12 cellular contexts compared by ENCODE assay signal in genomic region chr5:175616083-175616482, GRCh38. TPM values are rescaled to one million over a fixed set of nuclear protein-coding genes. Genes with fewer than 3 reads are reported as not detected.
"Had no signal": no experiment of that assay in that cellular context is flagged by ENCODE, and none has a peak within 500 bp of the region (broad histone marks: within the 10 kb centered on the region; RNA-seq: fewer than 3 reads in every experiment).

No MANE protein-coding gene starts in this region.

- H3K4me1 Mint-ChIP-seq: stimulated activated memory B cell treated with anti-CD40 and anti-IgM and Interleukin-4, amounts not matched to agents 10 μg/mL and 1 μg/mL and 100 μg/mL, for 72 hours had no signal

- H3K27ac Mint-ChIP-seq: stimulated activated memory B cell treated with anti-CD40 and anti-IgM and Interleukin-4, amounts not matched to agents 10 μg/mL and 1 μg/mL and 100 μg/mL, for 72 hours had no signal

- ATAC-seq: left lung; naive thymus-derived CD8-positive, alpha-beta T cell; stimulated activated memory B cell treated with anti-CD40 and anti-IgM and Interleukin-4, amounts not matched to agents 10 μg/mL and 1 μg/mL and 100 μg/mL, for 72 hours had no signal

- DNase-seq: activated CD8-positive, alpha-beta memory T cell treated with anti-CD3 and anti-CD28 coated beads, Interleukin-2, amount 50 U/mL, for 4 hours; aorta; cerebellar nuclear complex; effector CD8-positive, alpha-beta T cell; foreskin fibroblast; kidney; left lung; naive thymus-derived CD8-positive, alpha-beta T cell; SHP77 treated with DMSO at 0.1 percent for 48 hours; tibial artery had no signal

- H3K4me3 Mint-ChIP-seq: naive thymus-derived CD8-positive, alpha-beta T cell; stimulated activated memory B cell treated with anti-CD40 and anti-IgM and Interleukin-4, amounts not matched to agents 10 μg/mL and 1 μg/mL and 100 μg/mL, for 72 hours had no signal

- H3K36me3 Mint-ChIP-seq: stimulated activated memory B cell treated with anti-CD40 and anti-IgM and Interleukin-4, amounts not matched to agents 10 μg/mL and 1 μg/mL and 100 μg/mL, for 72 hours had no signal

RNA-seq across cellular contexts. Expression of gene HRH2, which starts 41.8 kb away (rescaled TPM):
- total RNA-seq: endothelial cell of umbilical vein had no signal
